Comparison of ENCODE assay signal across 8 cellular contexts in genomic region chr2:241508510-241509407, GRCh38. TPM values are rescaled to one million over a fixed set of nuclear protein-coding genes. Genes with fewer than 3 reads are reported as not detected.
A peak's percentile ranks its signal among the peaks of the same experiment; 100 is the strongest.
DNase-seq lines count a peak whose midpoint lies in the region; ATAC-seq, FAIRE-seq and TF ChIP-seq lines count a peak whose summit lies in the region.

STK25 (minus strand) TSS chr2:241508584; CDS start chr2:241508035, 549 bp downstream.

- no peak for TF ChIP-seq CTCF in AG04450 (IDR thresholded peaks at IDR 0.05; ENCODE audit: low read depth, low read length)
- TF ChIP-seq CTCF in WI38 (IDR thresholded peaks at IDR 0.05; ENCODE audit: low read depth, low read length), result no peak
- TF ChIP-seq CTCF in bronchial epithelial cell (IDR thresholded peaks at IDR 0.05; ENCODE audit: insufficient read depth, low read length, severe bottlenecking), result no peak

- H3K27me3 ChIP-seq in AG04450 (ENCODE audit: control insufficient read depth, insufficient read depth, low read length) (no peaks in the 10 kb centered on the region), bronchial epithelial cell (ENCODE audit: control insufficient read depth, insufficient read depth, low read length) (no peaks in the 10 kb centered on the region)

- POLR2A ChIA-PET in AG04450 (lab: Yijun Ruan, JAX), result interaction anchor here (0.9 to 1.3 kb wide), 2 partner anchors 10 to 50 kb away, joined by 3 read pairs; partner anchors contain the start of gene BOK

- no peak for FAIRE-seq in bronchial epithelial cell (lab: Jason Lieb, UNC)

- CTCF ChIA-PET in AG04450 (lab: Charles Lee), result interaction anchor here (0.6 kb wide), 1 partner anchor 193 kb away, joined by 3 read pairs; no protein-coding TSS in a partner anchor

- H3K27ac ChIP-seq in AG04450 (ENCODE audit: low read depth, low read length), result peak within 1 kb of the TSS; percentile 57

- H3K36me3 ChIP-seq in bronchial epithelial cell (ENCODE audit: control insufficient read depth, insufficient read depth, low read length), result peaks cover 5% of the 10 kb centered on the region

- H3K9me3 ChIP-seq in AG04450 (ENCODE audit: control insufficient read depth, insufficient read depth, low read length), result peaks cover 5% of the 10 kb centered on the region; the same call in 1 of the 2 replicates

- DNase-seq in AG04450 (ENCODE audit: low read depth, low spot score) (peak; percentile 94), NCI-H2227 treated with DMSO at 0.1 percent for 48 hours (lab: John Stamatoyannopoulos, UW) (peak; percentile 93), bronchial epithelial cell (ENCODE audit: low read depth) (peak; percentile 90), iPS-NIHi7 (ENCODE audit: extremely low spot score) (peak; percentile 99), smooth muscle cell of the brain vasculature (ENCODE audit: low read depth, low spot score) (peak; percentile 96)

- ATAC-seq in GM18907 (IDR thresholded peaks at IDR 0.05; ENCODE audit: unreplicated experiment) (peak; percentile 92), HG03159 (IDR thresholded peaks at IDR 0.05; ENCODE audit: unreplicated experiment) (peak; percentile 88)

- peak within 1 kb of the TSS; percentile 79 for H3K4me3 ChIP-seq in AG04450 (ENCODE audit: low read depth, low read length)
- H3K4me3 ChIP-seq in WI38 (ENCODE audit: low read depth, low read length), result peak within 1 kb of the TSS; percentile 80
- H3K4me3 ChIP-seq in bronchial epithelial cell (ENCODE audit: low read depth, low read length), result peak within 1 kb of the TSS; percentile 78

RNA-seq across cellular contexts. Expression of gene STK25, which starts in this region (rescaled TPM):
- polyA plus RNA-seq in AG04450 (2011; rRNA removed), result 216 and 302 TPM in 2 replicates
- 247 and 292 TPM in 2 replicates for polyA minus RNA-seq in AG04450 (2011; rRNA and poly(A)+ RNA removed)
- 196 and 218 TPM in 2 replicates for total RNA-seq in bronchial epithelial cell

Comparison
In these comparisons a context has a peak if more than half of its experiments do, and no peak if none do; other contexts are left out.
1. Peak in every context shown above with its lines: DNase-seq, ATAC-seq, H3K4me3 ChIP-seq and H3K27ac ChIP-seq.